ENCODE assay signal across 1 cellular context in genomic region chr13:31056650-31057275, GRCh38.
TF ChIP-seq lines count a peak whose summit lies in the region.

No MANE protein-coding gene starts in this region.

TF ChIP-seq in GM23338, 12 proteins besides CTCF, POLR2A, EP300 and RAD21 (continued from another document):
- no peak for TF ChIP-seq REST (IDR thresholded peaks at IDR 0.05; ENCODE audit: unreplicated experiment)
TF ChIP-seq in GM23338: peak in this region for 0.
